ENCODE assay signal across 1 cellular context in the genomic region with DNA sequence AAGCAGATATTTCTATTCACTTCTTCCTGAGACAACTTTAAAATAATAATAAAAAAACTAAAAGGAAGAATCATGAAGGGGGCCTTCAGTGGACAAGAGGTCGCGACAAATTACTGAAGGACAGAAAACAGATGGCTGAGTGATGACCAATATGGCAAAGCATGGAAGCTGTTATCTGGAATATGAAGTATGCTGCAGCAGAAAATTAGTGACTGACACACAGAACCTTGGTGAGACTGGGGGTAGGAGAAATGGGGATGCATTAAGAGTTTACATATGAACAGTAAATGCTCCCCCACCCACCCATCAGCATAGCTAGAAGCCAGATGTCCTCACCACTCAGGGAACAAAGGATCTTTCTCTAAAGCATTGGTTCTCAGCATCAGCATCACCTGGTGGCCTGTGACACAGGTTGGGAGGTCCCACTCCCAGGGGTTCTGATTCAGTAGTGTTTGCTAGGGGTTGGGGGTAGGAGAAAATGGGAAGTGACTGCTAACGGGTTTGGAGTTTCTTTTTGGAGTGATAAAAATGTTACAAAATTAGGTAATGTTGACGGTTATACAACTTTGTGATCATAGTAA.
TF ChIP-seq lines count a peak whose summit lies in the region.

No MANE protein-coding gene starts in this region.

TF ChIP-seq in H1, 55 proteins besides CTCF, POLR2A, EP300 and RAD21:
- TF ChIP-seq TCF12 (IDR thresholded peaks at IDR 0.05; ENCODE audit: low read depth, low read length) (no peak), JUN (IDR thresholded peaks at IDR 0.05; ENCODE audit: low read depth, low read length) (no peak)
TF ChIP-seq in H1: peak in this region for 0.
